Comparison of ENCODE assay signal across 8 cellular contexts in genomic region chr11:60899021-60899936, GRCh38. TPM values are rescaled to one million over a fixed set of nuclear protein-coding genes. Genes with fewer than 3 reads are reported as not detected.
DNase-seq lines count a peak whose midpoint lies in the region; ATAC-seq and TF ChIP-seq lines count a peak whose summit lies in the region.

No MANE protein-coding gene starts in this region.

- no peaks in the 10 kb centered on the region for H3K27me3 ChIP-seq in SU-DHL-6 (ENCODE audit: low read length)

- H3F3A ChIP-seq in SU-DHL-6 (ENCODE audit: insufficient read depth) = peaks cover 9% of the 10 kb centered on the region; the same call in 1 of the 2 replicates

- H3K9ac ChIP-seq in SU-DHL-6 (ENCODE audit: low read length) = no peak overlapping the region

- ATAC-seq in mucosa of descending colon = peak; percentile 82
- ATAC-seq in GM18907 (IDR thresholded peaks at IDR 0.05; ENCODE audit: unreplicated experiment) = no peak
- no peak for ATAC-seq in GM19023 (IDR thresholded peaks at IDR 0.05; ENCODE audit: unreplicated experiment)

- no peak overlapping the region for H3K4me3 ChIP-seq in Jurkat, Clone E6-1 (ENCODE audit: low read length)
- no peak overlapping the region for H3K4me3 ChIP-seq in SU-DHL-6 (ENCODE audit: insufficient read depth, low read length, poor library complexity, severe bottlenecking)
- no peak overlapping the region for H3K4me3 ChIP-seq in mucosa of descending colon

- no peaks in the 10 kb centered on the region for H3K9me3 ChIP-seq in SU-DHL-6 (ENCODE audit: insufficient read depth, low read length)
- H3K9me3 ChIP-seq in mucosa of descending colon = no peaks in the 10 kb centered on the region

- peaks cover 9% of the 10 kb centered on the region for H4K20me1 ChIP-seq in SU-DHL-6 (ENCODE audit: low read depth, low read length)

- peaks cover 6% of the 10 kb centered on the region for H3K4me1 ChIP-seq in mucosa of descending colon (ENCODE audit: low read depth)

- no peak overlapping the region for H2AFZ ChIP-seq in SU-DHL-6 (ENCODE audit: low read depth, low read length, severe bottlenecking)

- no peak overlapping the region for H3K27ac ChIP-seq in SU-DHL-6 (ENCODE audit: low read depth, low read length)

- TF ChIP-seq CTCF in SU-DHL-6 (IDR thresholded peaks at IDR 0.05; ENCODE audit: insufficient read depth, low read length, poor library complexity, severe bottlenecking) (peak; percentile 95), mucosa of descending colon (IDR thresholded peaks at IDR 0.05) (peak; percentile 88)

- no peak overlapping the region for H3K4me2 ChIP-seq in SU-DHL-6 (ENCODE audit: low read depth, low read length, poor library complexity, severe bottlenecking)

- no peaks in the 10 kb centered on the region for H3K9me2 ChIP-seq in SU-DHL-6 (replicated peaks; ENCODE audit: insufficient read depth, low read length)

- H3K79me2 ChIP-seq in SU-DHL-6 (ENCODE audit: insufficient read depth, low read length) = peaks cover 15% of the 10 kb centered on the region

- intact Hi-C loops in mucosa of descending colon (cut with DNase I, micrococcal nuclease) = loop anchor here in 1 of 2 donors (5.0 kb wide), 1 partner anchor 72 kb away; no protein-coding TSS in a partner anchor

- peaks cover 43% of the 10 kb centered on the region for H3K36me3 ChIP-seq in SU-DHL-6 (ENCODE audit: low read length)
- H3K36me3 ChIP-seq in mucosa of descending colon (ENCODE audit: low read depth) = peaks cover 25% of the 10 kb centered on the region

- peak in 4 of 6 experiments; percentile 17 to 29 (median 24) for DNase-seq in stimulated activated naive CD4-positive, alpha-beta T cell (lab: John Stamatoyannopoulos, UW)
- no peak for DNase-seq in stimulated activated naive CD4-positive, alpha-beta T cell treated with Interleukin-2 at 50 U/mL for 16 hours (lab: John Stamatoyannopoulos, UW)
- peak; percentile 47 for DNase-seq in Jurkat, Clone E6-1 (ENCODE audit: low read depth, low spot score)
- DNase-seq in epidermal melanocyte (ENCODE audit: insufficient read length, low spot score) (peak; percentile 64), mucosa of descending colon (peak in 1 of 3 donors; percentile 75)

RNA-seq across cellular contexts. Expression of gene PRPF19, which starts 7.1 kb away (rescaled TPM):
- 234 TPM for polyA plus RNA-seq in Jurkat, Clone E6-1 (2012; ENCODE audit: insufficient read depth, insufficient read length)
- 10 to 100 TPM; 61.1 to 74.1 (median 64.6) TPM for total RNA-seq in mucosa of descending colon

RNA-seq across cellular contexts. Expression of gene TMEM109, which starts 14.7 kb away (rescaled TPM):
- polyA plus RNA-seq in Jurkat, Clone E6-1 (2012; ENCODE audit: insufficient read depth, insufficient read length) = 139 TPM
- total RNA-seq in mucosa of descending colon = 10 to 100 TPM; 35.8 to 95.2 (median 46.6) TPM

RNA-seq across cellular contexts. Expression of gene TMEM132A, which starts 25.0 kb away (rescaled TPM):
- 7.6 TPM for polyA plus RNA-seq in Jurkat, Clone E6-1 (2012; ENCODE audit: insufficient read depth, insufficient read length)
- 10 to 100 TPM in 1 of 3 donors, 1 to 10 TPM in 2; 3.9 to 11.8 (median 8.5) TPM for total RNA-seq in mucosa of descending colon

RNA-seq across cellular contexts. Expression of gene ZP1, which starts 31.9 kb away (rescaled TPM):
- not detected for polyA plus RNA-seq in Jurkat, Clone E6-1 (2012; ENCODE audit: insufficient read depth, insufficient read length)
- under 1 TPM in 2 of 3 donors, not detected in 1; 0.23 to 0.41 TPM for total RNA-seq in mucosa of descending colon

RNA-seq across cellular contexts. Expression of gene PTGDR2, which starts 43.5 kb away (rescaled TPM):
- polyA plus RNA-seq in Jurkat, Clone E6-1 (2012; ENCODE audit: insufficient read depth, insufficient read length) = 1.3 TPM
- 1 to 10 TPM; 1.8 to 3.4 (median 2.6) TPM for total RNA-seq in mucosa of descending colon
